In the genomic region with DNA sequence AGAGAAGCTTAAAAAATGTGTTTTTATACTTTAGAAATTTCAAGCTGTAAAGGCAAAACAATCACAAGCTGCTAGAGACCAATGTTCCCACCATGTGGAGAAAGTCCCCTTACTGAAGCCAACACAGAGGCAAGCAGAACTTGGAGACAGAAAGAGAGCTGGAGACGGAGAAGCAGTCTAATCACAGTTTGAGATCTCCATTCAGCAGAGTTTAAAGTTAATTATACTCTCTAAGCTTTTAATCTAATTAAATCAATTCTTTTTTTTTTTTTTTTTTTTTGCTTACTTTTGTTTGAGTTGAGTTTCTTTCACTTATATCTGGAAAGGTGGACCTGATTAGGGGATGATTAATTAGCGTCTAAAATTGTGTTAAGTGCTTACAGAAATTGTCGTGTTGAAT, we compare ENCODE assay signal across 15 cellular contexts.
DNase-seq lines count a peak whose midpoint lies in the region; TF ChIP-seq lines count a peak whose summit lies in the region.
"Had no signal": no experiment of that assay in that cellular context is flagged by ENCODE, and none has a peak within 500 bp of the region (broad histone marks: within the 10 kb centered on the region; RNA-seq: fewer than 3 reads in every experiment).

No MANE protein-coding gene starts in this region.

- H3K4me3 ChIP-seq in BE2C (ENCODE audit: low read depth, low read length) (no peak overlapping the region), foreskin fibroblast (ENCODE audit: low read depth in 1 of 2, low read length in 2 of 2) (no peak overlapping the region)
- H3K4me3 ChIP-seq: BLaER1 treated with 17β-estradiol and CSF1 and Interleukin-3, amounts not matched to agents 10 nM and 100 nM had no signal

- peaks cover 6% of the 10 kb centered on the region; the same call in 1 of the 2 replicates for H3K4me1 ChIP-seq in BE2C
- H3K4me1 ChIP-seq: BLaER1 treated with 17β-estradiol and CSF1 and Interleukin-3, amounts not matched to agents 10 nM and 100 nM; Caco-2 had no signal

- TF ChIP-seq CTCF in BE2C (IDR thresholded peaks at IDR 0.05; ENCODE audit: low read depth, low read length) (no peak), foreskin fibroblast (IDR thresholded peaks at IDR 0.05; ENCODE audit: low read depth, low read length) (no peak)

- no peaks in the 10 kb centered on the region for H3K36me3 ChIP-seq in BE2C
- H3K36me3 ChIP-seq: BLaER1 treated with 17β-estradiol and CSF1 and Interleukin-3, amounts not matched to agents 10 nM and 100 nM had no signal

- no peaks in the 10 kb centered on the region for H3K9me3 ChIP-seq in BE2C
- H3K9me3 ChIP-seq: BLaER1 treated with 17β-estradiol and CSF1 and Interleukin-3, amounts not matched to agents 10 nM and 100 nM; Caco-2 had no signal

- H3K27me3 ChIP-seq in BE2C = no peaks in the 10 kb centered on the region
- H3K27me3 ChIP-seq: BLaER1 treated with 17β-estradiol and CSF1 and Interleukin-3, amounts not matched to agents 10 nM and 100 nM had no signal

- peak; percentile 13 for DNase-seq in BE2C
- DNase-seq in NCI-H82 (lab: John Stamatoyannopoulos, UW) = peak; percentile 69
- DNase-seq in SK-N-DZ (ENCODE audit: low spot score) = peak; percentile 82
- no peak for DNase-seq in foreskin fibroblast
- DNase-seq in anterior cingulate cortex (lab: John Stamatoyannopoulos, UW) = no peak
- DNase-seq in NCI-H128 (lab: John Stamatoyannopoulos, UW; ENCODE audit: unreplicated experiment) = no peak
- DNase-seq: 8988T; ACHN; Caco-2; Calu3; CD4-positive, alpha-beta T cell; CD8-positive, alpha-beta T cell; DMS79 treated with DMSO at 0.1 percent for 48 hours; GF-D8 had no signal

Comparison
In these comparisons a context has a peak if more than half of its experiments do, and no peak if none do; other contexts are left out.
1. DNase-seq: peak in BE2C (single experiment), NCI-H82 (single experiment) and SK-N-DZ (single experiment); none in foreskin fibroblast (0 of 2), anterior cingulate cortex (0 of 58) and NCI-H128 (single experiment).